In the genomic region with DNA sequence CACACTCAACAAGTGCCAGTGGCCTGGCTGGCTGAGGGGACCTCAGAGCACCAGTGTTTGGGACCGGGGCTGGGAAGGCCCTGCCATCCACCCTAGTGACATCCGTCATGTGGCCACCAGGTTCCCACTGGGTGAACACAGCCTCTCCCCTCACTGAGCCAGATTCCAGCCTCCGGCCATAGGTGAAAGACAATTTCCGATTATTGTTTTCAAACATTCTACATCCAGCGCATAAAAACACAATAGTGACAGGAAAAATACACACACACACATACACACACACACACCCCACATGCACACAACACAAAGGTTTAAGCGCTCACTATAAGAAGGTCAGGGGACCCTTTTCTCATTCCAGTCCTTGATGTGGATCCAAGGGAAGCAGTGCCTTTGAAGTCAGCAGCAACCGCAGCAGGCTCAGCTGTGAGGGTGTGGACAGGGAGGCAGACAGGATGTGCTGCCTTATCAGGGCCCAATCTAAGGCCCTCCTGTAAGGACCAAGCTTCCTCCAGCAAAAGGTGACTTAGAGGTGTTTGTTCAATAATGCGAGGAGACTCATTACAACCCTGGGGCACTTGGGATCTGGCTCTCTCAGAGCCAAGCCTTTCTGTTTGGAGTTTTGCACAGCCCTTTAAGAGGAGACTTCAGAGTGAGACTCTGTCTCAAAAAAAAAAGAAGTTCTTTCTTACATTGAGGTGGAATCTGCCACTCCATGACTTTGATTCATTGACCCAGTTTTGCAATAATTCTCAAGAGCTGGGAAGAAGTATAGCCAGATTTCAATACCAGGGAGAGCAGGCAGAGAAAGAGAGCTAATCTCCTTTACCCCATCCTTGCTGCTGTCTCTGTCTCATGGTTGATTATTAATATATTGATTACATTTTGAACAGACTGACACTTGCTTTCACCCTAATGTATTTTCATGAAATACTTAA, we compare ENCODE assay signal across 10 cellular contexts.
DNase-seq lines count a peak whose midpoint lies in the region; ATAC-seq and TF ChIP-seq lines count a peak whose summit lies in the region.
"Had no signal": no experiment of that assay in that cellular context is flagged by ENCODE, and none has a peak within 500 bp of the region (broad histone marks: within the 10 kb centered on the region; RNA-seq: fewer than 3 reads in every experiment).

No MANE protein-coding gene starts in this region.

- no peaks in the 10 kb centered on the region for H3K36me3 ChIP-seq in left ventricle myocardium inferior
- H3K36me3 ChIP-seq in colonic mucosa: no peaks in the 10 kb centered on the region
- no peaks in the 10 kb centered on the region for H3K36me3 ChIP-seq in mucosa of descending colon (ENCODE audit: low read depth)
- no peaks in the 10 kb centered on the region for H3K36me3 ChIP-seq in uterus

- H3K9me3 ChIP-seq in left ventricle myocardium inferior (replicated peaks) (no peaks in the 10 kb centered on the region), colonic mucosa (no peaks in the 10 kb centered on the region), mucosa of descending colon (no peaks in the 10 kb centered on the region), uterus (no peaks in the 10 kb centered on the region)

- no peak for ATAC-seq in Right ventricle myocardium inferior
- ATAC-seq in mucosa of descending colon: peak; percentile 47
- ATAC-seq in HG03196 (IDR thresholded peaks at IDR 0.05; ENCODE audit: unreplicated experiment): no peak
- no peak for ATAC-seq in GM19467 (IDR thresholded peaks at IDR 0.05; ENCODE audit: unreplicated experiment)

- H3K4me1 ChIP-seq in left ventricle myocardium inferior (peaks cover 71% of the 10 kb centered on the region), colonic mucosa (no peaks in the 10 kb centered on the region), mucosa of descending colon (ENCODE audit: low read depth) (peaks cover 10% of the 10 kb centered on the region), uterus (peaks cover 14 to 29% of the 10 kb centered on the region in 2 donors)

- DNase-seq in left ventricle myocardium inferior: no peak
- DNase-seq in Right ventricle myocardium inferior (ENCODE audit: missing footprints): no peak
- DNase-seq in colonic mucosa: no peak
- no peak for DNase-seq in mucosa of descending colon
- DNase-seq in uterus: peak in 1 of 2 donors; percentile 51
- no peak for DNase-seq in ACHN
- DNase-seq: activated CD8-positive, alpha-beta memory T cell treated with anti-CD3 and anti-CD28 coated beads, Interleukin-2, amount 50 U/mL, for 4 hours had no signal

- H3K27ac ChIP-seq in left ventricle myocardium inferior (replicated peaks) (peak overlapping the region; percentile 78), colonic mucosa (peak overlapping the region; percentile 53), uterus (peak overlapping the region; percentile 88 to 95)
- H3K27ac ChIP-seq: HL-60 had no signal

- H3K9ac ChIP-seq in colonic mucosa (ENCODE audit: low read depth in 2 of 2, low read length in 2 of 2): no peak overlapping the region

- H3K27me3 ChIP-seq in left ventricle myocardium inferior (ENCODE audit: low read depth) (no peaks in the 10 kb centered on the region), colonic mucosa (no peaks in the 10 kb centered on the region), uterus (no peaks in the 10 kb centered on the region)

- in situ Hi-C loops in ACHN (cut with HindIII; ENCODE audit: low pct_ligation_motif_present, low pct_unique_long_range_greater_than_20kb, low sequenced_read_pairs): no loop called here

- no peak overlapping the region for H3K4me3 ChIP-seq in left ventricle myocardium inferior
- H3K4me3 ChIP-seq in colonic mucosa: no peak overlapping the region
- H3K4me3 ChIP-seq in mucosa of descending colon: no peak overlapping the region
- H3K4me3 ChIP-seq in uterus: no peak overlapping the region

- TF ChIP-seq POLR2A in uterus (IDR thresholded peaks at IDR 0.05): no peak

- intact Hi-C loops in left ventricle myocardium inferior (cut with micrococcal nuclease): no loop called here
- intact Hi-C loops in Right ventricle myocardium inferior (cut with DNase I): no loop called here
- intact Hi-C loops in colonic mucosa (cut with DNase I): no loop called here
- intact Hi-C loops in mucosa of descending colon (cut with DNase I, micrococcal nuclease): no loop called here
- intact Hi-C loops in uterus (cut with DNase I; ENCODE audit: low total_unique reads): no loop called here

- TF ChIP-seq CTCF in left ventricle myocardium inferior (IDR thresholded peaks at IDR 0.05; ENCODE audit: borderline replicate concordance) (no peak), colonic mucosa (IDR thresholded peaks at IDR 0.05) (no peak), mucosa of descending colon (IDR thresholded peaks at IDR 0.05) (no peak), uterus (IDR thresholded peaks at IDR 0.05) (no peak)
